8 cellular contexts compared by ENCODE assay signal in genomic region chr17:17684901-17685774, GRCh38. TPM values are rescaled to one million over a fixed set of nuclear protein-coding genes. Genes with fewer than 3 reads are reported as not detected.
A peak's percentile ranks its signal among the peaks of the same experiment; 100 is the strongest.
DNase-seq lines count a peak whose midpoint lies in the region; ATAC-seq and TF ChIP-seq lines count a peak whose summit lies in the region.
"Had no signal": no experiment of that assay in that cellular context is flagged by ENCODE, and none has a peak within 500 bp of the region (broad histone marks: within the 10 kb centered on the region; RNA-seq: fewer than 3 reads in every experiment).

No MANE protein-coding gene starts in this region.

- 68% methylated on average over 15 of the region's 15 CpGs for WGBS in hepatocyte (ENCODE audit: low lambda C conversion rate, missing lambda C conversion rate)

- no peaks in the 10 kb centered on the region for H3K9me2 ChIP-seq in hepatocyte (replicated peaks; ENCODE audit: insufficient read depth)

- H2AFZ ChIP-seq in hepatocyte, result no peak overlapping the region

- H3K27me3 ChIP-seq in hepatocyte, result no peaks in the 10 kb centered on the region

- no peaks in the 10 kb centered on the region for H3K9me3 Mint-ChIP-seq in activated naive CD8-positive, alpha-beta T cell treated with anti-CD3 and anti-CD28 coated beads for 36 hours
- H3K9me3 Mint-ChIP-seq in stimulated activated naive B cell treated with anti-CD40 and anti-IgM and Interleukin-4, amounts not matched to agents 10 μg/mL and 1 μg/mL and 100 μg/mL, for 72 hours, result no peaks in the 10 kb centered on the region
- H3K9me3 Mint-ChIP-seq: activated CD4-positive, alpha-beta T cell treated with anti-CD3 and anti-CD28 coated beads, Interleukin-2, amount 10 ng/mL, durations not matched to agents 7 days and 5 days had no signal

- no peak overlapping the region; the same call in 1 of the 2 replicates for H3K27ac ChIP-seq in HEK293 (ENCODE audit: extremely low read depth, low read depth, low read length)
- H3K27ac ChIP-seq in hepatocyte, result peak overlapping the region; percentile 88

- peaks cover 3% of the 10 kb centered on the region for H3K27me3 Mint-ChIP-seq in activated naive CD8-positive, alpha-beta T cell treated with anti-CD3 and anti-CD28 coated beads for 36 hours
- no peaks in the 10 kb centered on the region for H3K27me3 Mint-ChIP-seq in stimulated activated naive B cell treated with anti-CD40 and anti-IgM and Interleukin-4, amounts not matched to agents 10 μg/mL and 1 μg/mL and 100 μg/mL, for 72 hours

- peaks cover 47% of the 10 kb centered on the region for H3K4me1 Mint-ChIP-seq in activated naive CD8-positive, alpha-beta T cell treated with anti-CD3 and anti-CD28 coated beads for 36 hours
- peaks cover 35 to 53% of the 10 kb centered on the region in 2 donors for H3K4me1 Mint-ChIP-seq in stimulated activated naive B cell treated with anti-CD40 and anti-IgM and Interleukin-4, amounts not matched to agents 10 μg/mL and 1 μg/mL and 100 μg/mL, for 72 hours

- peak overlapping the region; percentile 51 for H3K4me3 Mint-ChIP-seq in activated naive CD8-positive, alpha-beta T cell treated with anti-CD3 and anti-CD28 coated beads for 36 hours
- peak overlapping the region in 1 of 2 donors; percentile 39 for H3K4me3 Mint-ChIP-seq in stimulated activated naive B cell treated with anti-CD40 and anti-IgM and Interleukin-4, amounts not matched to agents 10 μg/mL and 1 μg/mL and 100 μg/mL, for 72 hours

- no peak for DNase-seq in activated naive CD8-positive, alpha-beta T cell treated with anti-CD3 and anti-CD28 coated beads for 36 hours
- DNase-seq in hepatocyte (ENCODE audit: low spot score) (no peak), NCI-H1105 treated with DMSO at 0.1 percent for 48 hours (lab: John Stamatoyannopoulos, UW) (no peak)
- no peak for DNase-seq in stimulated activated naive B cell treated with anti-CD40 and anti-IgM and Interleukin-4, amounts not matched to agents 10 μg/mL and 1 μg/mL and 100 μg/mL, for 72 hours
- DNase-seq: activated CD4-positive, alpha-beta T cell treated with anti-CD3 and anti-CD28 coated beads, Interleukin-2, amount 10 ng/mL, durations not matched to agents 7 days and 5 days had no signal

- TF ChIP-seq CTCF in HEK293 (tag by site-specific recombination; IDR thresholded peaks at IDR 0.05) (no peak), hepatocyte (IDR thresholded peaks at IDR 0.05; ENCODE audit: poor library complexity) (no peak)

- POLR2A ChIA-PET in HEK293 (lab: Yijun Ruan, JAX), result interaction anchor here (0.7 to 4.0 kb wide), 3 partner anchors 8 to 189 kb away, joined by 3 to 45 read pairs (median 5); partner anchors contain the start of gene RASD1

- H3K4me1 ChIP-seq in HEK293 (ENCODE audit: control insufficient read depth, insufficient read depth, low read length) (peaks cover 21% of the 10 kb centered on the region), hepatocyte (ENCODE audit: insufficient read depth) (peaks cover 52% of the 10 kb centered on the region)

- ATAC-seq in stimulated activated naive B cell treated with anti-CD40 and anti-IgM and Interleukin-4, amounts not matched to agents 10 μg/mL and 1 μg/mL and 100 μg/mL, for 72 hours (replicated peaks), result no peak
- ATAC-seq in GM21367 (IDR thresholded peaks at IDR 0.05; ENCODE audit: unreplicated experiment) (no peak), GM18870 (IDR thresholded peaks at IDR 0.05; ENCODE audit: unreplicated experiment) (no peak)

- H3K36me3 ChIP-seq in HEK293 (ENCODE audit: control insufficient read depth in 2 of 2, insufficient read depth in 1 of 2, low read length in 2 of 2), result peaks cover 4 to 9% of the 10 kb centered on the region in 2 experiments; a peak in 2 of 3 replicates
- H3K36me3 ChIP-seq in hepatocyte (replicated peaks; ENCODE audit: insufficient read depth, low read depth), result no peaks in the 10 kb centered on the region

- CTCF ChIA-PET in HEK293 (lab: Yijun Ruan, JAX), result interaction anchor here (0.6 kb wide), 1 partner anchor 350 kb away, joined by 3 read pairs; no protein-coding TSS in a partner anchor

- H3K27ac Mint-ChIP-seq in activated naive CD8-positive, alpha-beta T cell treated with anti-CD3 and anti-CD28 coated beads for 36 hours, result peak overlapping the region; percentile 3
- peak overlapping the region; percentile 82 for H3K27ac Mint-ChIP-seq in stimulated activated naive B cell treated with anti-CD40 and anti-IgM and Interleukin-4, amounts not matched to agents 10 μg/mL and 1 μg/mL and 100 μg/mL, for 72 hours
- H3K27ac Mint-ChIP-seq: activated CD4-positive, alpha-beta T cell treated with anti-CD3 and anti-CD28 coated beads, Interleukin-2, amount 10 ng/mL, durations not matched to agents 7 days and 5 days had no signal

- peaks cover 5% of the 10 kb centered on the region for H3K36me3 Mint-ChIP-seq in activated naive CD8-positive, alpha-beta T cell treated with anti-CD3 and anti-CD28 coated beads for 36 hours
- H3K36me3 Mint-ChIP-seq in stimulated activated naive B cell treated with anti-CD40 and anti-IgM and Interleukin-4, amounts not matched to agents 10 μg/mL and 1 μg/mL and 100 μg/mL, for 72 hours, result peaks cover 8 to 13% of the 10 kb centered on the region in 2 donors

- H3K79me2 ChIP-seq in hepatocyte, result peaks cover 89% of the 10 kb centered on the region

- peak overlapping the region; percentile 68 for H3K4me2 ChIP-seq in hepatocyte

- H3K9me3 ChIP-seq in HEK293 (ENCODE audit: control insufficient read depth, insufficient read depth, low read depth, low read length), result no peaks in the 10 kb centered on the region
- H3K9me3 ChIP-seq in hepatocyte (ENCODE audit: low read depth), result no peaks in the 10 kb centered on the region

- peaks cover 39% of the 10 kb centered on the region for H4K20me1 ChIP-seq in hepatocyte (ENCODE audit: insufficient read depth, poor library complexity, severe bottlenecking)

- H3K4me3 ChIP-seq in HEK293 (ENCODE audit: low read depth, low read length) (no peak overlapping the region), hepatocyte (no peak overlapping the region)

TF ChIP-seq in HEK293, 187 proteins besides CTCF, POLR2A, EP300 and RAD21:
- TF ChIP-seq KLF9 (tag by site-specific recombination; IDR thresholded peaks at IDR 0.05; ENCODE audit: low read depth), result no peak
- no peak for TF ChIP-seq ZFP41 (tag by site-specific recombination; IDR thresholded peaks at IDR 0.05; ENCODE audit: borderline replicate concordance)
- TF ChIP-seq ZNF596 (tag by site-specific recombination; IDR thresholded peaks at IDR 0.05), result 0 out of 2 replicates have a peak, but pooled peaks have one; percentile 39
- TF ChIP-seq REST (tag by site-specific recombination; IDR thresholded peaks at IDR 0.05), result peak; percentile 73
- TF ChIP-seq ZNF629 (tag by site-specific recombination; IDR thresholded peaks at IDR 0.05), result no peak
- TF ChIP-seq OVOL3 (tag by site-specific recombination; IDR thresholded peaks at IDR 0.05), result no peak
- TF ChIP-seq ZNF449 (tag by site-specific recombination; IDR thresholded peaks at IDR 0.05), result peak; percentile 70; the same call in 1 of the 2 replicates

RNA-seq across cellular contexts. Expression of gene RAI1, which starts 3.9 kb away (rescaled TPM):
- total RNA-seq in activated naive CD8-positive, alpha-beta T cell treated with anti-CD3 and anti-CD28 coated beads for 36 hours, result 10 to 100 TPM; 19.6 to 21.1 TPM
- total RNA-seq in hepatocyte, result 19.2 and 23.8 TPM in 2 replicates
- polyA plus RNA-seq in hepatocyte, result 18.7 and 20.2 TPM in 2 replicates
